ENCODE assay signal across 18 cellular contexts in the genomic region with DNA sequence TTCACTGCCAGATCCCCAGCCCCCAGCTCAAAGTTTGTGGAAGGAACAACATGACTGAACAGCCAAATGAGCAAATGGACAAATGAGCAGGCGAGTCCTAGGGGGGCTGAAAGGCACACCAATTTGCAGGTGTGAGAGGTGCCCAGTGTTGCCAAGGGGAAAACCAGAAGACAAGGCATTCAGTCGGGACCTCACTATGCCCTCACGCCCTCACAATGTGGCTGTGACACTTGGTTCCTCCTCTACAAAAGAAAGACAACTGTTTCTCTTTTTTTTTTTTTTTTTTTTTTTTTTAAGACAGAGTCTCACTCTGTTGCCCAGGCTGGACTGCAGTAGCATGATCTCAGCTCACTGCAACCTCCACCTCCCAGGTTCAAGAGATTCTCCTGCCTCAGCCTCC. TPM values are rescaled to one million over a fixed set of nuclear protein-coding genes. Genes with fewer than 3 reads are reported as not detected.
A peak's percentile ranks its signal among the peaks of the same experiment; 100 is the strongest.
DNase-seq lines count a peak whose midpoint lies in the region; ATAC-seq and TF ChIP-seq lines count a peak whose summit lies in the region.
"Had no signal": no experiment of that assay in that cellular context is flagged by ENCODE, and none has a peak within 500 bp of the region (broad histone marks: within the 10 kb centered on the region; RNA-seq: fewer than 3 reads in every experiment).

No MANE protein-coding gene starts in this region.

- TF ChIP-seq CTCF in HFFc6 (IDR thresholded peaks at IDR 0.05) = no peak

- H3K4me1 Mint-ChIP-seq in activated T-cell treated with anti-CD3 and anti-CD28 coated beads, Interleukin-2, amount 50 U/mL, for 72 hours (ENCODE audit: low read depth) = peaks cover 31% of the 10 kb centered on the region
- H3K4me1 Mint-ChIP-seq in IgD-negative memory B cell = peaks cover 17 to 19% (median 19%) of the 10 kb centered on the region in 3 donors
- peaks cover 19% of the 10 kb centered on the region for H3K4me1 Mint-ChIP-seq in activated T-helper 2 cell treated with anti-CD3 and anti-CD28 coated beads, Interferon-gamma antibody, Interleukin-2, Interleukin-4, amounts not matched to agents 10 μg/mL and 5 μg/mL and 100 μg/mL, durations not matched to agents 14 hours and 24 hours and 36 hours (ENCODE audit: low read depth)
- peaks cover 43% of the 10 kb centered on the region for H3K4me1 Mint-ChIP-seq in stimulated activated effector memory CD8-positive, alpha-beta T cell treated with anti-CD3 and anti-CD28 coated beads, Interleukin-12 subunit alpha, Interleukin-12 subunit beta, amount 100 ng/mL, for 72 hours
- peaks cover 28% of the 10 kb centered on the region for H3K4me1 Mint-ChIP-seq in HFFc6 (ENCODE audit: low read depth)

- peaks cover 22 to 38% of the 10 kb centered on the region in 2 donors for H3K36me3 Mint-ChIP-seq in activated T-cell treated with anti-CD3 and anti-CD28 coated beads, Interleukin-2, amount 50 U/mL, for 72 hours (ENCODE audit: insufficient read depth in 2 of 2)
- H3K36me3 Mint-ChIP-seq in IgD-negative memory B cell = peaks cover 8% of the 10 kb centered on the region
- H3K36me3 Mint-ChIP-seq in activated T-helper 2 cell treated with anti-CD3 and anti-CD28 coated beads, Interferon-gamma antibody, Interleukin-2, Interleukin-4, amounts not matched to agents 10 μg/mL and 5 μg/mL and 100 μg/mL, durations not matched to agents 14 hours and 24 hours and 36 hours (ENCODE audit: low read depth) = peaks cover 96% of the 10 kb centered on the region
- peaks cover 100% of the 10 kb centered on the region for H3K36me3 Mint-ChIP-seq in stimulated activated effector memory CD8-positive, alpha-beta T cell treated with anti-CD3 and anti-CD28 coated beads, Interleukin-12 subunit alpha, Interleukin-12 subunit beta, amount 100 ng/mL, for 72 hours
- peaks cover 15% of the 10 kb centered on the region for H3K36me3 Mint-ChIP-seq in HFFc6 (ENCODE audit: low read depth)

- peak overlapping the region; percentile 82 for H3K27ac Mint-ChIP-seq in activated T-cell treated with anti-CD3 and anti-CD28 coated beads, Interleukin-2, amount 50 U/mL, for 72 hours
- H3K27ac Mint-ChIP-seq in IgD-negative memory B cell = peak overlapping the region in 2 of 3 donors; percentile 74 to 88
- H3K27ac Mint-ChIP-seq in activated T-helper 2 cell treated with anti-CD3 and anti-CD28 coated beads, Interferon-gamma antibody, Interleukin-2, Interleukin-4, amounts not matched to agents 10 μg/mL and 5 μg/mL and 100 μg/mL, durations not matched to agents 14 hours and 24 hours and 36 hours = peak overlapping the region; percentile 79
- H3K27ac Mint-ChIP-seq in stimulated activated effector memory CD8-positive, alpha-beta T cell treated with anti-CD3 and anti-CD28 coated beads, Interleukin-12 subunit alpha, Interleukin-12 subunit beta, amount 100 ng/mL, for 72 hours = peak overlapping the region; percentile 75
- H3K27ac Mint-ChIP-seq in HFFc6 = no peak overlapping the region

- no peak overlapping the region for H3K4me3 Mint-ChIP-seq in activated T-cell treated with anti-CD3 and anti-CD28 coated beads, Interleukin-2, amount 50 U/mL, for 72 hours
- H3K4me3 Mint-ChIP-seq in IgD-negative memory B cell (no peak overlapping the region), HFFc6 (no peak overlapping the region)
- no peak overlapping the region for H3K4me3 Mint-ChIP-seq in activated T-helper 2 cell treated with anti-CD3 and anti-CD28 coated beads, Interferon-gamma antibody, Interleukin-2, Interleukin-4, amounts not matched to agents 10 μg/mL and 5 μg/mL and 100 μg/mL, durations not matched to agents 14 hours and 24 hours and 36 hours (ENCODE audit: low read depth)
- H3K4me3 Mint-ChIP-seq in stimulated activated effector memory CD8-positive, alpha-beta T cell treated with anti-CD3 and anti-CD28 coated beads, Interleukin-12 subunit alpha, Interleukin-12 subunit beta, amount 100 ng/mL, for 72 hours = no peak overlapping the region

- no peak for ATAC-seq in activated T-cell treated with anti-CD3 and anti-CD28 coated beads, Interleukin-2, amount 50 U/mL, for 72 hours (replicated peaks in 1 of 2)
- no peak for ATAC-seq in stimulated activated effector memory CD8-positive, alpha-beta T cell treated with anti-CD3 and anti-CD28 coated beads, Interleukin-12 subunit alpha, Interleukin-12 subunit beta, amount 100 ng/mL, for 72 hours
- no peak for ATAC-seq in GM18909 (IDR thresholded peaks at IDR 0.05; ENCODE audit: poor library complexity, unreplicated experiment)

- DNase-seq in activated T-cell treated with anti-CD3 and anti-CD28 coated beads, Interleukin-2, amount 50 U/mL, for 72 hours = no peak
- DNase-seq in activated T-cell treated with anti-CD3 and anti-CD28 coated beads for 4 hours (no peak), HFFc6 (no peak)
- no peak for DNase-seq in activated T-helper 2 cell treated with anti-CD3 and anti-CD28 coated beads, Interferon-gamma antibody, Interleukin-2, Interleukin-4, amounts not matched to agents 10 μg/mL and 5 μg/mL and 100 μg/mL, durations not matched to agents 14 hours and 24 hours and 36 hours (ENCODE audit: low spot score)
- no peak for DNase-seq in stimulated activated effector memory CD8-positive, alpha-beta T cell treated with anti-CD3 and anti-CD28 coated beads, Interleukin-12 subunit alpha, Interleukin-12 subunit beta, amount 100 ng/mL, for 72 hours (ENCODE audit: low spot score in 2 of 2)
- no peak for DNase-seq in activated CD8-positive, alpha-beta memory T cell treated with anti-CD3 and anti-CD28 coated beads, Interleukin-2, amount 50 U/mL, for 4 hours
- DNase-seq: activated CD8-positive, alpha-beta memory T cell treated with anti-CD3 and anti-CD28 coated beads for 24 hours; dermis blood vessel endothelial cell; DMS153; foreskin fibroblast; GF-D8; NCI-H146; pancreas; right lobe of liver; SHP77 treated with DMSO at 0.1 percent for 48 hours had no signal

- H3K9me3 Mint-ChIP-seq in activated T-cell treated with anti-CD3 and anti-CD28 coated beads, Interleukin-2, amount 50 U/mL, for 72 hours = no peaks in the 10 kb centered on the region
- no peaks in the 10 kb centered on the region for H3K9me3 Mint-ChIP-seq in IgD-negative memory B cell
- no peaks in the 10 kb centered on the region for H3K9me3 Mint-ChIP-seq in activated T-helper 2 cell treated with anti-CD3 and anti-CD28 coated beads, Interferon-gamma antibody, Interleukin-2, Interleukin-4, amounts not matched to agents 10 μg/mL and 5 μg/mL and 100 μg/mL, durations not matched to agents 14 hours and 24 hours and 36 hours
- H3K9me3 Mint-ChIP-seq in stimulated activated effector memory CD8-positive, alpha-beta T cell treated with anti-CD3 and anti-CD28 coated beads, Interleukin-12 subunit alpha, Interleukin-12 subunit beta, amount 100 ng/mL, for 72 hours = no peaks in the 10 kb centered on the region
- no peaks in the 10 kb centered on the region for H3K9me3 Mint-ChIP-seq in HFFc6

- H3K27me3 Mint-ChIP-seq in activated T-cell treated with anti-CD3 and anti-CD28 coated beads, Interleukin-2, amount 50 U/mL, for 72 hours (ENCODE audit: low read depth) = no peaks in the 10 kb centered on the region
- no peaks in the 10 kb centered on the region for H3K27me3 Mint-ChIP-seq in IgD-negative memory B cell
- no peaks in the 10 kb centered on the region for H3K27me3 Mint-ChIP-seq in activated T-helper 2 cell treated with anti-CD3 and anti-CD28 coated beads, Interferon-gamma antibody, Interleukin-2, Interleukin-4, amounts not matched to agents 10 μg/mL and 5 μg/mL and 100 μg/mL, durations not matched to agents 14 hours and 24 hours and 36 hours (ENCODE audit: low read depth)
- no peaks in the 10 kb centered on the region for H3K27me3 Mint-ChIP-seq in HFFc6 (ENCODE audit: insufficient read depth)

- intact Hi-C loops in activated T-helper 2 cell treated with anti-CD3 and anti-CD28 coated beads, Interferon-gamma antibody, Interleukin-2, Interleukin-4, amounts not matched to agents 10 μg/mL and 5 μg/mL and 100 μg/mL, durations not matched to agents 14 hours and 24 hours and 36 hours (cut with micrococcal nuclease) = no loop called here

RNA-seq across cellular contexts. Expression of gene TNIP1, which starts 28.0 kb away (rescaled TPM):
- total RNA-seq in activated T-cell treated with anti-CD3 and anti-CD28 coated beads, Interleukin-2, amount 50 U/mL, for 72 hours = 100 to 1,000 TPM; 358 to 420 TPM
- polyA plus RNA-seq in IgD-negative memory B cell = 78.3 TPM
- total RNA-seq in activated T-helper 2 cell treated with anti-CD3 and anti-CD28 coated beads, Interferon-gamma antibody, Interleukin-2, Interleukin-4, amounts not matched to agents 10 μg/mL and 5 μg/mL and 100 μg/mL, durations not matched to agents 14 hours and 24 hours and 36 hours = 473 and 477 TPM in 2 replicates
- total RNA-seq in HFFc6 (2021; fragmentation: NEBNext Ultra II Directional; extraction: Animal tissue kit (Norgen Biotek cat#: 25700)) = 100 to 1,000 TPM in 1 of 6 experiments, 10 to 100 TPM in 5; 81.5 to 105 (median 89.5) TPM

RNA-seq across cellular contexts. Expression of gene GPX3, which starts 32.4 kb away (rescaled TPM):
- total RNA-seq in activated T-cell treated with anti-CD3 and anti-CD28 coated beads, Interleukin-2, amount 50 U/mL, for 72 hours = not detected
- 2.8 TPM for polyA plus RNA-seq in IgD-negative memory B cell
- total RNA-seq in activated T-helper 2 cell treated with anti-CD3 and anti-CD28 coated beads, Interferon-gamma antibody, Interleukin-2, Interleukin-4, amounts not matched to agents 10 μg/mL and 5 μg/mL and 100 μg/mL, durations not matched to agents 14 hours and 24 hours and 36 hours = 0.46 TPM in 1 of 2 replicates, not detected in the other
- 1 to 10 TPM in 1 of 6 experiments, under 1 TPM in 5; 0.66 to 1.2 (median 0.77) TPM for total RNA-seq in HFFc6 (2021; fragmentation: NEBNext Ultra II Directional; extraction: Animal tissue kit (Norgen Biotek cat#: 25700))
- total RNA-seq: T-helper 2 cell treated with Interferon-gamma antibody and Interleukin-4, amounts not matched to agents 100 ng/mL and 5 ng/mL, for 36 hours had no signal
